ENCODE assay signal across 15 cellular contexts in the genomic region with DNA sequence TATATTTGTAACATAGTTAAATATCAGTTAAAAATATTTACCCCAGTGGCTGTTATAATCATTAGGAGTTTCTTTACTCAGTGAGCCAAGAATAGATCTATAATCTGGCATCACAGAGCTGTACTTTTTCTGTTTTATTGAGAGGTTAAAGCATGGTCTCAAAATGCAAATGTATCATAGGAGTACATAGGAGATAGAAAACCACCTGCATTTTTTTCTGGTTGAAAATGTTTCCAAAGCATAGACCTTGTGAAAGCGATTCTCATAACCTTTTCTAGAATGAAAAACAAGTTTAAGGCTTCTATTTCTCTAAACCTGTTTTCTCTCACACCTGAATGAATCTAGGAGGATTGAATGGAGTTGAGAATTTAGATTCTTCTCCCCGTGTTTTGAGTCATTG. TPM values are rescaled to one million over a fixed set of nuclear protein-coding genes. Genes with fewer than 3 reads are reported as not detected.
DNase-seq lines count a peak whose midpoint lies in the region; ATAC-seq and TF ChIP-seq lines count a peak whose summit lies in the region.
"Had no signal": no experiment of that assay in that cellular context is flagged by ENCODE, and none has a peak within 500 bp of the region (broad histone marks: within the 10 kb centered on the region; RNA-seq: fewer than 3 reads in every experiment).

No MANE protein-coding gene starts in this region.

- H3K27ac ChIP-seq in lower lobe of right lung (no peak overlapping the region), brain microvascular endothelial cell (no peak overlapping the region)
- H3K27ac ChIP-seq: epithelial cell of prostate had no signal

- no peaks in the 10 kb centered on the region for H3K27me3 ChIP-seq in lower lobe of right lung (ENCODE audit: low read depth)
- H3K27me3 ChIP-seq in brain microvascular endothelial cell (replicated peaks): no peaks in the 10 kb centered on the region

- no peaks in the 10 kb centered on the region for H3K9me3 ChIP-seq in lower lobe of right lung

- H3K4me3 ChIP-seq in lower lobe of right lung: no peak overlapping the region
- no peak overlapping the region for H3K4me3 ChIP-seq in brain microvascular endothelial cell (ENCODE audit: low read depth, low read length)

- intact Hi-C loops in lower lobe of right lung (cut with DNase I): no loop called here
- intact Hi-C loops in Right ventricle myocardium inferior (cut with DNase I): no loop called here

- peak; percentile 97 for ATAC-seq in GM18858 (IDR thresholded peaks at IDR 0.05; ENCODE audit: unreplicated experiment)
- peak; percentile 89 for ATAC-seq in GM21423 (IDR thresholded peaks at IDR 0.05; ENCODE audit: unreplicated experiment)
- ATAC-seq in HG02973 (IDR thresholded peaks at IDR 0.05; ENCODE audit: unreplicated experiment): peak; percentile 90
- peak; percentile 96 for ATAC-seq in HG03558 (IDR thresholded peaks at IDR 0.05; ENCODE audit: extremely low read depth, unreplicated experiment)
- no peak for ATAC-seq in lower lobe of right lung
- no peak for ATAC-seq in Right ventricle myocardium inferior

- no peaks in the 10 kb centered on the region for H3K4me1 ChIP-seq in lower lobe of right lung

- no peak for TF ChIP-seq CTCF in lower lobe of right lung (IDR thresholded peaks at IDR 0.05)
- no peak for TF ChIP-seq CTCF in brain microvascular endothelial cell (IDR thresholded peaks at IDR 0.05; ENCODE audit: low read depth, low read length, missing control alignments)

- no peak for DNase-seq in lower lobe of right lung
- no peak for DNase-seq in brain microvascular endothelial cell
- no peak for DNase-seq in kidney tubule cell (ENCODE audit: low spot score)
- no peak for DNase-seq in Right ventricle myocardium inferior (ENCODE audit: missing footprints)
- DNase-seq: DMS79 treated with DMSO at 0.1 percent for 48 hours, hypothalamus, mammary epithelial cell, NCI-H2029, T-helper 1 cell had no signal

- H3K36me3 ChIP-seq in lower lobe of right lung (no peaks in the 10 kb centered on the region), brain microvascular endothelial cell (replicated peaks) (no peaks in the 10 kb centered on the region)

- in situ Hi-C loops in brain microvascular endothelial cell (cut with HindIII; ENCODE audit: low pct_ligation_motif_present, low sequenced_read_pairs): no loop called here

RNA-seq across cellular contexts. Expression of gene KCNQ5, which starts 14.4 kb away (rescaled TPM):
- total RNA-seq in lower lobe of right lung (0.35 TPM), Right ventricle myocardium inferior (not detected)
- total RNA-seq: cardiac septum had no signal

Comparison
In these comparisons a context has a peak if more than half of its experiments do, and no peak if none do; other contexts are left out.
1. ATAC-seq: peak in GM18858 (single experiment), GM21423 (single experiment), HG02973 (single experiment) and HG03558 (single experiment); none in lower lobe of right lung (0 of 2) and Right ventricle myocardium inferior (single experiment).